Comparison of ENCODE assay signal across 9 cellular contexts in genomic region chr12:46459881-46460545, GRCh38.
DNase-seq lines count a peak whose midpoint lies in the region; ATAC-seq and TF ChIP-seq lines count a peak whose summit lies in the region.
"Had no signal": no experiment of that assay in that cellular context is flagged by ENCODE, and none has a peak within 500 bp of the region (broad histone marks: within the 10 kb centered on the region; RNA-seq: fewer than 3 reads in every experiment).

No MANE protein-coding gene starts in this region.

- no peak for TF ChIP-seq EP300 in esophagus muscularis mucosa (IDR thresholded peaks at IDR 0.05)

- no peak for TF ChIP-seq CTCF in Peyer's patch (IDR thresholded peaks at IDR 0.05)
- no peak for TF ChIP-seq CTCF in esophagus muscularis mucosa (IDR thresholded peaks at IDR 0.05)
- TF ChIP-seq CTCF in foreskin keratinocyte (conservative IDR thresholded peaks at IDR 0.05) = no peak

- H3K36me3 ChIP-seq in Peyer's patch (no peaks in the 10 kb centered on the region), aorta (ENCODE audit: control insufficient read depth in 1 of 2, insufficient read depth in 2 of 2, low read length in 1 of 2) (no peaks in the 10 kb centered on the region), esophagus muscularis mucosa (no peaks in the 10 kb centered on the region)

- H3K9me3 ChIP-seq in Peyer's patch (no peaks in the 10 kb centered on the region), aorta (ENCODE audit: control insufficient read depth, low read length) (no peaks in the 10 kb centered on the region), esophagus muscularis mucosa (no peaks in the 10 kb centered on the region)

- H3K27me3 ChIP-seq in Peyer's patch (no peaks in the 10 kb centered on the region), aorta (ENCODE audit: control insufficient read depth in 1 of 2, insufficient read depth in 2 of 2, low read length in 1 of 2) (no peaks in the 10 kb centered on the region), esophagus muscularis mucosa (no peaks in the 10 kb centered on the region), foreskin keratinocyte (no peaks in the 10 kb centered on the region)

- no peak for DNase-seq in Right ventricle myocardium inferior (ENCODE audit: missing footprints)
- DNase-seq in cardiac septum (ENCODE audit: low spot score) = no peak
- peak in 2 of 3 donors; percentile 48 to 61 for DNase-seq in Peyer's patch
- DNase-seq in left ventricle myocardium superior = no peak
- no peak for DNase-seq in aorta
- DNase-seq in mucosa of gallbladder (ENCODE audit: low spot score) = no peak
- no peak for DNase-seq in esophagus muscularis mucosa (ENCODE audit: extremely low spot score)
- DNase-seq in foreskin keratinocyte = no peak
- DNase-seq: stimulated activated CD4-positive, alpha-beta T cell treated with anti-CD3 and anti-CD28 coated beads, Interleukin-12 subunit alpha, Interleukin-12 subunit beta, amount 100 ng/mL, for 4 hours had no signal

- H3K4me3 ChIP-seq in Peyer's patch (no peak overlapping the region), aorta (ENCODE audit: low read length in 2 of 2) (no peak overlapping the region), esophagus muscularis mucosa (no peak overlapping the region)

- intact Hi-C loops in Right ventricle myocardium inferior (cut with DNase I) (no loop called here), cardiac septum (cut with DNase I) (no loop called here), left ventricle myocardium superior (cut with micrococcal nuclease) (loop anchor here (10.0 kb wide), 1 partner anchor 75 kb away; no protein-coding TSS in a partner anchor), aorta (cut with DNase I) (loop anchor here in 1 of 2 donors (10.0 kb wide), 1 partner anchor 195 kb away; no protein-coding TSS in a partner anchor), esophagus muscularis mucosa (cut with DNase I) (no loop called here)

- TF ChIP-seq POLR2A in Peyer's patch (IDR thresholded peaks at IDR 0.05) (no peak), esophagus muscularis mucosa (IDR thresholded peaks at IDR 0.05; ENCODE audit: low read depth) (no peak)

- peak; percentile 41 for ATAC-seq in Right ventricle myocardium inferior
- ATAC-seq in left ventricle myocardium superior = peak; percentile 23
- no peak for ATAC-seq in aorta (ENCODE audit: low FRiP score)
- ATAC-seq in foreskin keratinocyte = no peak

- H3K27ac ChIP-seq in Peyer's patch = peak overlapping the region in 3 of 4 donors; percentile 27 to 71 (median 54)
- peak overlapping the region; percentile 47 to 67 for H3K27ac ChIP-seq in aorta (ENCODE audit: low read depth in 1 of 2, low read length in 2 of 2)
- no peak overlapping the region for H3K27ac ChIP-seq in esophagus muscularis mucosa (replicated peaks in 1 of 4)
- no peak overlapping the region for H3K27ac ChIP-seq in foreskin keratinocyte

- WGBS in aorta, 2 donors = 49 to 57% methylated on average over 5 of the region's 5 CpGs
- WGBS in esophagus muscularis mucosa = 71% methylated on average over 5 of the region's 5 CpGs

- H3K4me1 ChIP-seq in Peyer's patch = peaks cover 0 to 26% (median 16%) of the 10 kb centered on the region in 4 donors
- H3K4me1 ChIP-seq in aorta (ENCODE audit: control insufficient read depth in 1 of 2, insufficient read depth in 2 of 2, low read length in 2 of 2) = peaks cover 8 to 25% of the 10 kb centered on the region in 2 donors
- H3K4me1 ChIP-seq in esophagus muscularis mucosa = peaks cover 9 to 38% (median 20%) of the 10 kb centered on the region in 4 donors
- H3K4me1 ChIP-seq in foreskin keratinocyte = peaks cover 39% of the 10 kb centered on the region

Comparison
In these comparisons a context has a peak if more than half of its experiments do, and no peak if none do; other contexts are left out.
1. ATAC-seq: peak in Right ventricle myocardium inferior (single experiment) and left ventricle myocardium superior (single experiment); none in aorta (single experiment) and foreskin keratinocyte (single experiment).
2. DNase-seq: peak in Peyer's patch (2 of 3); none in Right ventricle myocardium inferior (single experiment), cardiac septum (single experiment), left ventricle myocardium superior (single experiment), aorta (0 of 2), mucosa of gallbladder (single experiment), esophagus muscularis mucosa (single experiment) and foreskin keratinocyte (0 of 2).
3. H3K27ac ChIP-seq: peak in Peyer's patch (3 of 4) and aorta (2 of 2); none in esophagus muscularis mucosa (0 of 4) and foreskin keratinocyte (single experiment).